Comparison of ENCODE assay signal across 7 cellular contexts in the genomic region with DNA sequence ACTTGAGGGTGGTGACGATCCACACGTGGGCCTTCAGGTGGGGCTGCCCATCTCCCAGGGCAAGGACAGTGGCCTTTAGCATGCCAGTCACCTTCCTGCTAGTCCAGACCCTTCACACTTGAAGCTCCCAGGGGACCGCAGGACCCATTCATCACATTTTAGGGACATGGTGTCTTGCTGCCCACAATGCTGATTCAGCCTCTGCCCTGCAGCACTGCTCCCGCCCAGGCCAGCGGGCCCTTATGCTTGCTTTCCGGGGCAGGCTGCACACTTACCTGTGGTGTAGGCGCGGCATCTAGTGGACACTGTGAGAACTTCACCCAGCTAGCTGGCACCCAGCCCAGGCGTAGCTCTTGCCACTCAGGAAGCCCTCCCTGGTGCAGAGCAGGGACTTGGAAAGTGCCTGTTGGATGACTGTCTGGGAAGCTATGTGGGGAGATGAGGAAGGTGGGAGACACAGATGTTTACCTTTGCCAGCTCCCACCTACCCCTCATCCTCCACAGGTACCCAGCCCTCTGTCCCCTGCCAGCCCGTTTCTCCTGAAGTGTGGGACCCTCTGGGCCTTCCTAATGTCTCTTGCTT. TPM values are rescaled to one million over a fixed set of nuclear protein-coding genes. Genes with fewer than 3 reads are reported as not detected.
DNase-seq lines count a peak whose midpoint lies in the region; ATAC-seq and TF ChIP-seq lines count a peak whose summit lies in the region.

No MANE protein-coding gene starts in this region.

- H3K4me3 ChIP-seq in kidney epithelial cell (ENCODE audit: low read depth, low read length), result no peak overlapping the region

- ATAC-seq in GM18502 (IDR thresholded peaks at IDR 0.05; ENCODE audit: poor library complexity, unreplicated experiment), result peak; percentile 81
- peak; percentile 73 for ATAC-seq in HG03097 (IDR thresholded peaks at IDR 0.05; ENCODE audit: low FRiP score, unreplicated experiment)
- peak; percentile 81 to 85 for ATAC-seq in activated CD4-positive, CD25-positive, alpha-beta regulatory T cell treated with anti-CD3 and anti-CD28 coated beads, Interleukin-2, amount 50 U/mL, for 24 hours

- no peak overlapping the region for H3K27ac ChIP-seq in caudate nucleus (ENCODE audit: low read depth, low read length)

- peaks cover 11% of the 10 kb centered on the region for H3K27me3 ChIP-seq in kidney epithelial cell (ENCODE audit: control insufficient read depth, insufficient read depth, low read length)

- peak; percentile 97 for TF ChIP-seq CTCF in kidney epithelial cell (IDR thresholded peaks at IDR 0.05; ENCODE audit: insufficient read depth, low read length, poor library complexity, severe bottlenecking)

- H3K36me3 ChIP-seq in kidney epithelial cell (ENCODE audit: control insufficient read depth, insufficient read depth, low read length), result no peaks in the 10 kb centered on the region

- peak; percentile 74 for DNase-seq in NCI-H345 (lab: John Stamatoyannopoulos, UW)
- DNase-seq in caudate nucleus (lab: John Stamatoyannopoulos, UW), result peak in 59 of 61 donors; percentile 4 to 93 (median 65)
- DNase-seq in kidney epithelial cell (ENCODE audit: low read depth), result peak; percentile 37
- DNase-seq in stimulated activated CD4-positive, alpha-beta T cell treated with anti-CD3 and anti-CD28 coated beads, Interleukin-1b, Interleukin-23, amount 100 ng/mL, for 4 hours (ENCODE audit: low read depth in 2 of 2), result peak; percentile 73 to 79

RNA-seq across cellular contexts. Expression of gene NR2C2, which starts 26.3 kb away (rescaled TPM):
- 30.7 and 33.6 TPM in 2 replicates for total RNA-seq in kidney epithelial cell
